ENCODE assay signal across 2 cellular contexts in the genomic region with DNA sequence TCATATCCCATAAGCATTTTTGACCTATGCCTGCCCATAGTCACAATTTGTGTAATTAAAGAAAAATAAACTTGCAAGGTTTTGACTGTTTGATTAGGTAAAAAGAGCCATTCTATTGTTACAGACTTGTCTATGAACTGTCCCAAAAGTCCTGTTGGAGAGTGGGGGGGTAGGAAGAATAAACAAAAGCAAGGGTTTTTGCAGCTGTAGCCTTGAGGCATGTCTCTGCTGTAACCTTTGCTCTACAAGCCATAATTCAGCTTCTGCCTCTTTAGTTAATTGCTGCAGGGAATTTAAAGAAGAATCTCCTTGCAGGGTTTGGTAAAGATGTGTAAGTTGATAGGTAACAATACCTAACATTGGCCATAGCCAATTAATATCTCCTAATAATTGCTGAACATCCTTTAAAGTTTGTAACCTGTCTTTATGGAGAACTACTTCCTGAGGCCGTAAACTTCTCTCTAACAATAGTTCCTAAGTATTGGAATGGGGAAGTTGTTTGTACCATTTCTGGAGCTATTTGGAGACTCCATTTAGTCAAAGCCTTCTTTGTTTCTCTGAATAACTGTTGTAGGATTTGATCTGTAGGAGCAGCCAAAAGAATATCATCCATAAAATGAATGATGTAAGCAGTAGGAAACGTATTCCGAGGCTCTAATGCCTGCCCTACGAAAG.
TF ChIP-seq lines count a peak whose summit lies in the region.

No MANE protein-coding gene starts in this region.

TF ChIP-seq in HepG2, 621 proteins besides CTCF, POLR2A, EP300 and RAD21:
- peak; percentile 36; the same call in 1 of the 2 replicates for TF ChIP-seq RXRB (CRISPR knock-in tag; IDR thresholded peaks at IDR 0.05; ENCODE audit: borderline replicate concordance)
- TF ChIP-seq, protein P1, sequence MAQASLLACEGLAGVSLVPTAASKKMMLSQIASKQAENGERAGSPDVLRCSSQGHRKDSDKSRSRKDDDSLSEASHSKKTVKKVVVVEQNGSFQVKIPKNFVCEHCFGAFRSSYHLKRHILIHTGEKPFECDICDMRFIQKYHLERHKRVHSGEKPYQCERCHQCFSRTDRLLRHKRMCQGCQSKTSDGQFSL (CRISPR knock-in tag; IDR thresholded peaks at IDR 0.05), result peak; percentile 94
- no peak for TF ChIP-seq LCORL (IDR thresholded peaks at IDR 0.05)
- peak; percentile 36; the same call in 1 of the 2 replicates for TF ChIP-seq LCORL (CRISPR knock-in tag; IDR thresholded peaks at IDR 0.05)
- TF ChIP-seq, protein P2, sequence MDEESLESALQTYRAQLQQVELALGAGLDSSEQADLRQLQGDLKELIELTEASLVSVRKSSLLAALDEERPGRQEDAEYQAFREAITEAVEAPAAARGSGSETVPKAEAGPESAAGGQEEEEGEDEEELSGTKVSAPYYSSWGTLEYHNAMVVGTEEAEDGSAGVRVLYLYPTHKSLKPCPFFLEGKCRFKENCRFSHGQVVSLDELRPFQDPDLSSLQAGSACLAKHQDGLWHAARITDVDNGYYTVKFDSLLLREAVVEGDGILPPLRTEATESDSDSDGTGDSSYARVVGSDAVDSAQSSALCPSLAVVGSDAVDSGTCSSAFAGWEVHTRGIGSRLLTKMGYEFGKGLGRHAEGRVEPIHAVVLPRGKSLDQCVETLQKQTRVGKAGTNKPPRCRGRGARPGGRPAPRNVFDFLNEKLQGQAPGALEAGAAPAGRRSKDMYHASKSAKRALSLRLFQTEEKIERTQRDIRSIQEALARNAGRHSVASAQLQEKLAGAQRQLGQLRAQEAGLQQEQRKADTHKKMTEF (CRISPR knock-in tag; IDR thresholded peaks at IDR 0.05), result 0 out of 2 replicates have a peak, but pooled peaks have one; percentile 28
- TF ChIP-seq SOX6 (IDR thresholded peaks at IDR 0.05), result no peak
- TF ChIP-seq SOX6 (CRISPR knock-in tag; IDR thresholded peaks at IDR 0.05), result peak; percentile 37; the same call in 1 of the 2 replicates
- 0 out of 2 replicates have a peak, but pooled peaks have one; percentile 12 for TF ChIP-seq GFI1 (CRISPR knock-in tag; IDR thresholded peaks at IDR 0.05; ENCODE audit: borderline replicate concordance)
- TF ChIP-seq STAT5B (CRISPR knock-in tag; IDR thresholded peaks at IDR 0.05), result no peak
- TF ChIP-seq DMAP1 (CRISPR knock-in tag; IDR thresholded peaks at IDR 0.05), result peak; percentile 29; the same call in 1 of the 2 replicates
- TF ChIP-seq SOX13 (IDR thresholded peaks at IDR 0.05), result no peak
- TF ChIP-seq SOX13 (CRISPR knock-in tag; conservative IDR thresholded peaks at IDR 0.05 in 1 of 2, IDR thresholded peaks at IDR 0.05 in 1 of 2), result peak in 1 of 2 experiments; percentile 39; a peak in 2 of 4 replicates
- no peak for TF ChIP-seq ZNF552 (CRISPR knock-in tag; IDR thresholded peaks at IDR 0.05; ENCODE audit: borderline replicate concordance)
- TF ChIP-seq ELF1 (CRISPR knock-in tag; IDR thresholded peaks at IDR 0.05), result 0 out of 2 replicates have a peak, but pooled peaks have one; percentile 13
- TF ChIP-seq PPARG (CRISPR knock-in tag; conservative IDR thresholded peaks at IDR 0.05), result peak; percentile 87
- 0 out of 2 replicates have a peak, but pooled peaks have one; percentile 4 for TF ChIP-seq MED1 (CRISPR knock-in tag; IDR thresholded peaks at IDR 0.05)
- no peak for TF ChIP-seq BRCA1 (CRISPR knock-in tag; IDR thresholded peaks at IDR 0.05)
- TF ChIP-seq, protein P3, sequence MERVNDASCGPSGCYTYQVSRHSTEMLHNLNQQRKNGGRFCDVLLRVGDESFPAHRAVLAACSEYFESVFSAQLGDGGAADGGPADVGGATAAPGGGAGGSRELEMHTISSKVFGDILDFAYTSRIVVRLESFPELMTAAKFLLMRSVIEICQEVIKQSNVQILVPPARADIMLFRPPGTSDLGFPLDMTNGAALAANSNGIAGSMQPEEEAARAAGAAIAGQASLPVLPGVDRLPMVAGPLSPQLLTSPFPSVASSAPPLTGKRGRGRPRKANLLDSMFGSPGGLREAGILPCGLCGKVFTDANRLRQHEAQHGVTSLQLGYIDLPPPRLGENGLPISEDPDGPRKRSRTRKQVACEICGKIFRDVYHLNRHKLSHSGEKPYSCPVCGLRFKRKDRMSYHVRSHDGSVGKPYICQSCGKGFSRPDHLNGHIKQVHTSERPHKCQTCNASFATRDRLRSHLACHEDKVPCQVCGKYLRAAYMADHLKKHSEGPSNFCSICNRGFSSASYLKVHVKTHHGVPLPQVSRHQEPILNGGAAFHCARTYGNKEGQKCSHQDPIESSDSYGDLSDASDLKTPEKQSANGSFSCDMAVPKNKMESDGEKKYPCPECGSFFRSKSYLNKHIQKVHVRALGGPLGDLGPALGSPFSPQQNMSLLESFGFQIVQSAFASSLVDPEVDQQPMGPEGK (CRISPR knock-in tag; IDR thresholded peaks at IDR 0.05), result 0 out of 2 replicates have a peak, but pooled peaks have one; percentile 22
- TF ChIP-seq TRIM24 (CRISPR knock-in tag; IDR thresholded peaks at IDR 0.05), result peak; percentile 10; the same call in 1 of the 2 replicates
- TF ChIP-seq ZFP90 (CRISPR knock-in tag; IDR thresholded peaks at IDR 0.05; ENCODE audit: borderline replicate concordance), result no peak; the same call in 1 of the 2 replicates
- TF ChIP-seq, protein P4, sequence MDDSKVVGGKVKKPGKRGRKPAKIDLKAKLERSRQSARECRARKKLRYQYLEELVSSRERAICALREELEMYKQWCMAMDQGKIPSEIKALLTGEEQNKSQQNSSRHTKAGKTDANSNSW (CRISPR knock-in tag; IDR thresholded peaks at IDR 0.05; ENCODE audit: borderline replicate concordance), result no peak
- peak; percentile 11; the same call in 1 of the 2 replicates for TF ChIP-seq ZNF335 (CRISPR knock-in tag; IDR thresholded peaks at IDR 0.05)

TF ChIP-seq in K562, 482 proteins besides CTCF, POLR2A, EP300 and RAD21:
- TF ChIP-seq HEY1 (CRISPR knock-in tag; IDR thresholded peaks at IDR 0.05; ENCODE audit: borderline replicate concordance) (no peak), KLF16 (IDR thresholded peaks at IDR 0.05) (no peak), KLF10 (CRISPR knock-in tag; IDR thresholded peaks at IDR 0.05) (no peak), CCAR2 (IDR thresholded peaks at IDR 0.05; ENCODE audit: low read depth, low read length) (no peak), NFIX (CRISPR knock-in tag; IDR thresholded peaks at IDR 0.05; ENCODE audit: low read depth) (no peak)
